Comparison of ENCODE assay signal across 8 cellular contexts in the genomic region with DNA sequence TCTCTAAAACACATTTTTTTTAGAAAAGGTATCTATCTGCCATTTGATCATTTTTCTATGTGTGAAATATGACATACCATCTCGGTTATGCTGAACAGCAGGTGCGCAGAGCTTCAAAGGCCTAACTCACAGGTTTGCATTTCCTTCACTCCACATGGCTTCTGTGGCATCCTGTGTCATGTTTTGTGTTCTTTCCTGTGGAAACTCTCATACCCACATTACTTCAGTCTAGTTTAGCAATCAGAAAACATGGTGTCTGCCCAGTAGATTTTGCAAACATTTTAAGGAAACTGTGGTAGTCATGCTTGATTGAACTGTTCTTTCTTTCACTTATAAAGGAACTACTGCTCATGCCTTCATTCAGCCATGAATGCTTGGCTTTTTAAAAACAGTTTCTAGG. TPM values are rescaled to one million over a fixed set of nuclear protein-coding genes. Genes with fewer than 3 reads are reported as not detected.
DNase-seq lines count a peak whose midpoint lies in the region; ATAC-seq lines count a peak whose summit lies in the region.

No MANE protein-coding gene starts in this region.

- CTCF ChIA-PET in activated CD8-positive, alpha-beta T cell treated with anti-CD3 and anti-CD28 coated beads, Interleukin-2, amount 10 ng/mL, durations not matched to agents 7 days and 5 days (lab: Charles Lee): interaction anchor here (1.1 to 5.1 kb wide), 5 partner anchors 11 to 144 kb away, joined by 5 to 62 read pairs (median 16); a partner anchor contains a TSS

- H3K9me3 Mint-ChIP-seq in activated CD8-positive, alpha-beta T cell treated with anti-CD3 and anti-CD28 coated beads, Interleukin-2, amount 10 ng/mL, durations not matched to agents 7 days and 5 days (ENCODE audit: insufficient read depth): no peaks in the 10 kb centered on the region
- H3K9me3 Mint-ChIP-seq in naive thymus-derived CD8-positive, alpha-beta T cell: no peaks in the 10 kb centered on the region

- peak overlapping the region; percentile 94 for H3K27ac Mint-ChIP-seq in activated CD8-positive, alpha-beta T cell treated with anti-CD3 and anti-CD28 coated beads, Interleukin-2, amount 10 ng/mL, durations not matched to agents 7 days and 5 days
- H3K27ac Mint-ChIP-seq in naive thymus-derived CD8-positive, alpha-beta T cell: peak overlapping the region; percentile 74 to 95 (median 90)

- DNase-seq in CD1c-positive myeloid dendritic cell (ENCODE audit: extremely low spot score) (peak; percentile 73), iPS-NIHi11 (ENCODE audit: low spot score) (no peak), AG08395 (ENCODE audit: low spot score) (no peak), amniotic stem cell (lab: John Stamatoyannopoulos, UW) (no peak)
- peak; percentile 85 for DNase-seq in activated CD8-positive, alpha-beta T cell treated with anti-CD3 and anti-CD28 coated beads, Interleukin-2, amount 10 ng/mL, durations not matched to agents 7 days and 5 days
- peak; percentile 13 to 88 (median 68) for DNase-seq in naive thymus-derived CD8-positive, alpha-beta T cell

- H3K36me3 Mint-ChIP-seq in activated CD8-positive, alpha-beta T cell treated with anti-CD3 and anti-CD28 coated beads, Interleukin-2, amount 10 ng/mL, durations not matched to agents 7 days and 5 days (ENCODE audit: low read depth): no peaks in the 10 kb centered on the region
- no peaks in the 10 kb centered on the region for H3K36me3 Mint-ChIP-seq in naive thymus-derived CD8-positive, alpha-beta T cell

- H3K4me1 Mint-ChIP-seq in activated CD8-positive, alpha-beta T cell treated with anti-CD3 and anti-CD28 coated beads, Interleukin-2, amount 10 ng/mL, durations not matched to agents 7 days and 5 days (ENCODE audit: low read depth): peaks cover 45% of the 10 kb centered on the region
- peaks cover 8 to 47% (median 29%) of the 10 kb centered on the region in 4 donors for H3K4me1 Mint-ChIP-seq in naive thymus-derived CD8-positive, alpha-beta T cell

- ATAC-seq in GM19455 (IDR thresholded peaks at IDR 0.05; ENCODE audit: unreplicated experiment) (peak; percentile 82), HG03469 (IDR thresholded peaks at IDR 0.05; ENCODE audit: unreplicated experiment) (peak; percentile 78)
- peak; percentile 95 for ATAC-seq in activated CD8-positive, alpha-beta T cell treated with anti-CD3 and anti-CD28 coated beads, Interleukin-2, amount 10 ng/mL, durations not matched to agents 7 days and 5 days
- peak; percentile 97 to 99 for ATAC-seq in naive thymus-derived CD8-positive, alpha-beta T cell

- peak overlapping the region; percentile 72 for H3K4me3 Mint-ChIP-seq in activated CD8-positive, alpha-beta T cell treated with anti-CD3 and anti-CD28 coated beads, Interleukin-2, amount 10 ng/mL, durations not matched to agents 7 days and 5 days
- peak overlapping the region; percentile 52 to 85 (median 76) for H3K4me3 Mint-ChIP-seq in naive thymus-derived CD8-positive, alpha-beta T cell

- no peaks in the 10 kb centered on the region for H3K27me3 Mint-ChIP-seq in activated CD8-positive, alpha-beta T cell treated with anti-CD3 and anti-CD28 coated beads, Interleukin-2, amount 10 ng/mL, durations not matched to agents 7 days and 5 days (ENCODE audit: low read depth)
- no peaks in the 10 kb centered on the region for H3K27me3 Mint-ChIP-seq in naive thymus-derived CD8-positive, alpha-beta T cell

- POLR2A ChIA-PET in activated CD8-positive, alpha-beta T cell treated with anti-CD3 and anti-CD28 coated beads, Interleukin-2, amount 10 ng/mL, durations not matched to agents 7 days and 5 days (lab: Charles Lee): interaction anchor here (0.7 to 8.4 kb wide), 4 partner anchors 11 to 30 kb away, joined by 3 to 70 read pairs (median 7); a partner anchor contains a TSS
- POLR2A ChIA-PET in naive thymus-derived CD8-positive, alpha-beta T cell (lab: Charles Lee): interaction anchor here (1.4 to 7.8 kb wide), 2 partner anchors 12 to 31 kb away, joined by 3 to 99 read pairs; a partner anchor contains a TSS

RNA-seq across cellular contexts. Expression of a gene that starts 11.3 kb away (rescaled TPM):
- total RNA-seq in activated CD8-positive, alpha-beta T cell treated with anti-CD3 and anti-CD28 coated beads, Interleukin-2, amount 10 ng/mL, durations not matched to agents 7 days and 5 days: 10 to 100 TPM; 34.7 to 35.5 TPM
- 10 to 100 TPM; 40.7 to 46.3 TPM for total RNA-seq in naive thymus-derived CD8-positive, alpha-beta T cell
- 10 to 100 TPM; 11.2 to 19.0 (median 11.4) TPM for polyA plus RNA-seq in naive thymus-derived CD8-positive, alpha-beta T cell

RNA-seq across cellular contexts. Expression of a gene that starts 25.8 kb away (rescaled TPM):
- under 1 TPM; 0.26 TPM for total RNA-seq in activated CD8-positive, alpha-beta T cell treated with anti-CD3 and anti-CD28 coated beads, Interleukin-2, amount 10 ng/mL, durations not matched to agents 7 days and 5 days
- under 1 TPM; 0.34 to 0.44 TPM for total RNA-seq in naive thymus-derived CD8-positive, alpha-beta T cell
- 1 to 10 TPM in 1 of 3 donors, under 1 TPM in 1, not detected in 1; 0.08 to 8.1 TPM for polyA plus RNA-seq in naive thymus-derived CD8-positive, alpha-beta T cell

Comparison
In these comparisons a context has a peak if more than half of its experiments do, and no peak if none do; other contexts are left out.
1. DNase-seq: peak in CD1c-positive myeloid dendritic cell (single experiment), activated CD8-positive, alpha-beta T cell treated with anti-CD3 and anti-CD28 coated beads, Interleukin-2, amount 10 ng/mL, durations not matched to agents 7 days and 5 days (single experiment) and naive thymus-derived CD8-positive, alpha-beta T cell (10 of 10); none in iPS-NIHi11 (single experiment), AG08395 (single experiment) and amniotic stem cell (single experiment).
2. Peak in every context shown above with its lines, with median percentiles within 50 percentile points of each other: ATAC-seq.